Comparison of ENCODE assay signal across 8 cellular contexts in the genomic region with DNA sequence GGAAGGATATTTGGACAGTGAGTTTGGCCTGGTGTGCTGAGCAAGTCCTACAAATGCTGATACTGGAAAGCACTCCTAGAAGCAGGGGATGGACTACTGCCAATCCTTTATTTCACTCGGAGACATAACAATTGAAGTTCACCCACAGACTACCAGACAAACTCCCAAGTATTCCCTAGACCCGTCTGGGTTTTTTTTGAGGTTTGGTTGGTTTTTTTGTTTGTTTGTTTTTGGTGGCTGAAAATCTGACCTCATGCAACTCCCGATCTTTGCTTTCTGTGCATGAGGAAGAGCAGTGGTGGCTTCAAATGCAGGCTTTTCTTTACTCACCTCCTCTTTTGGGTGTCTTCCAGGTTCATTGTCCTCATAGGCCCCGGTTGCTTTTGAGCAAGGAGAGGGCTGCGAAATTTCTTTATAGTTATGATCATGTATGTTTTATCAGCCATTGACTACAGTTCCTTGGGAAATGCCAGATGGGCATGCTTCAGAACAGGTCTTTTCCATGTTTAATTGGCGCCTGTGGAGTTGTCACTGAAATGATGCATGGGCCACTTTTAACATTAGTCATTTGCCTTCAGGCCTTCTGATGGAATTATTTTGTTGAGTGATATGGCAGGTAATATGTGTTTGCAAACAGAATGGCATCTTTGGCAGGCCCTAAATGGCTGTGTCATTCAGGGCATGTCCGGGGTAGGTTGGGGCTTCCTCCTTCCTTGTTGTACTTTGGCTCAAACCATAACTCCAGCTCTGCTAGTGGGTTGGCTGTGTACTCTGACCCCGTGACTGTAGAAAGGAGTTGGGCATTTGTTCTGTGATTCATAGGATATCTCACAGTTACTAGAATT. TPM values are rescaled to one million over a fixed set of nuclear protein-coding genes. Genes with fewer than 3 reads are reported as not detected.
DNase-seq lines count a peak whose midpoint lies in the region; ATAC-seq and TF ChIP-seq lines count a peak whose summit lies in the region.

No MANE protein-coding gene starts in this region.

- peak overlapping the region; percentile 80 for H3K9ac ChIP-seq in BLaER1
- peak overlapping the region; percentile 75 for H3K9ac ChIP-seq in HCT116 (ENCODE audit: low read length)

- no peak for DNase-seq in HCT116 (ENCODE audit: low read depth, low spot score)
- no peak for DNase-seq in T-cell
- peak; percentile 42 for DNase-seq in kidney glomerular epithelial cell (lab: John Stamatoyannopoulos, UW)
- no peak for DNase-seq in HCEC 1CT
- DNase-seq in NCI-H1092 (lab: John Stamatoyannopoulos, UW), result no peak

- RAD21 ChIA-PET in HCT116 (lab: Charles Lee; ENCODE audit: low non-redundant PET in 1 of 2, low total read pairs in 2 of 2, uncharacterized antibody in 2 of 2, unreplicated experiment in 2 of 2), result no interaction called here

- no peak for TF ChIP-seq RAD21 in HCT116 (IDR thresholded peaks at IDR 0.05; ENCODE audit: low read depth)

- ATAC-seq in HCT116 (peak; percentile 13; the same call in 1 of the 2 replicates), T-cell (replicated peaks in 1 of 4) (no peak), HG02642 (IDR thresholded peaks at IDR 0.05; ENCODE audit: poor library complexity, unreplicated experiment) (no peak), HG02571 (IDR thresholded peaks at IDR 0.05; ENCODE audit: unreplicated experiment) (no peak)

- peak overlapping the region; percentile 77 to 98 for H3K27ac Mint-ChIP-seq in T-cell

- H2AFZ ChIP-seq in HCT116 (ENCODE audit: low read depth, low read length, poor library complexity, severe bottlenecking), result no peak overlapping the region

- peaks cover 8% of the 10 kb centered on the region for H3K36me3 Mint-ChIP-seq in T-cell

- CTCF ChIA-PET in HCT116 (lab: Charles Lee), result interaction anchor here (1.0 kb wide), 1 partner anchor 337 kb away, joined by 3 read pairs; no protein-coding TSS in a partner anchor
- CTCF ChIA-PET in T-cell (lab: Charles Lee), result interaction anchor here (0.7 to 1.1 kb wide), 4 partner anchors 12 to 41 kb away, joined by 3 to 4 read pairs (median 4); no protein-coding TSS in a partner anchor

- no peaks in the 10 kb centered on the region for H3K9me2 ChIP-seq in HCT116 (ENCODE audit: insufficient read depth)

- peaks cover 68% of the 10 kb centered on the region for H3K79me2 ChIP-seq in HCT116 (ENCODE audit: insufficient read depth, low read length)

- H3K36me3 ChIP-seq in BLaER1 (no peaks in the 10 kb centered on the region), HCT116 (ENCODE audit: control insufficient read depth in 1 of 2, insufficient read depth in 2 of 2, low read length in 2 of 2) (no peaks in the 10 kb centered on the region)

- TF ChIP-seq CTCF in HCT116 (IDR thresholded peaks at IDR 0.05 in 2 of 3, conservative IDR thresholded peaks at IDR 0.05 in 1 of 3; ENCODE audit: borderline replicate concordance in 1 of 3, insufficient read depth in 1 of 3, low read depth in 2 of 3, low read length in 2 of 3), result no peak

- no TSS peak for BruUV-seq in HCT116 (replicated peaks; lab: Mats Ljungman, UMichigan)

- POLR2A ChIA-PET in HCT116 (lab: Charles Lee) (interaction anchor here (1.0 kb wide), 1 partner anchor 17 kb away, joined by 3 read pairs; no protein-coding TSS in a partner anchor), T-cell (lab: Charles Lee) (interaction anchor here in 1 of 2 donors (0.5 kb wide), 2 partner anchors 30 to 814 kb away, joined by 3 read pairs; no protein-coding TSS in a partner anchor)

- H3K9me3 Mint-ChIP-seq in T-cell, result no peaks in the 10 kb centered on the region

- H3K27me3 ChIP-seq in BLaER1 (no peaks in the 10 kb centered on the region), HCT116 (ENCODE audit: insufficient read depth, low read length) (no peaks in the 10 kb centered on the region)

- TF ChIP-seq POLR2A in HCT116 (IDR thresholded peaks at IDR 0.05; ENCODE audit: borderline replicate concordance, extremely low read depth, insufficient read depth, insufficient read length), result no peak

- H4K20me1 ChIP-seq in BLaER1, result 0 out of 2 replicates have a peak, but pooled peaks cover 5% of the 10 kb centered on the region
- no peaks in the 10 kb centered on the region for H4K20me1 ChIP-seq in HCT116 (ENCODE audit: insufficient read depth)

- H3K4me2 ChIP-seq in BLaER1, result peak overlapping the region; percentile 94
- peak overlapping the region; percentile 94 for H3K4me2 ChIP-seq in HCT116 (ENCODE audit: low read length)

- H3K9me3 ChIP-seq in BLaER1, result no peaks in the 10 kb centered on the region
- H3K9me3 ChIP-seq in HCT116 (ENCODE audit: control insufficient read depth in 1 of 2, insufficient read depth in 1 of 2, low read depth in 1 of 2, low read length in 2 of 2), result no peaks in the 10 kb centered on the region

- intact Hi-C loops in HCT116 (cut with micrococcal nuclease), result no loop called here

- H3K4me3 Mint-ChIP-seq in T-cell, result peak overlapping the region; percentile 85 to 99 (median 98)

- peaks cover 32% of the 10 kb centered on the region for H3K4me1 ChIP-seq in BLaER1
- H3K4me1 ChIP-seq in HCT116 (ENCODE audit: control insufficient read depth in 1 of 2, insufficient read depth in 2 of 2, low read length in 2 of 2), result peaks cover 23 to 36% of the 10 kb centered on the region in 2 experiments

- H3K4me3 ChIP-seq in BLaER1 (peak overlapping the region; percentile 75), HCT116 (replicated peaks in 1 of 2; ENCODE audit: low read depth in 1 of 2, low read length in 2 of 2) (peak overlapping the region; percentile 74 to 81)

- no peaks in the 10 kb centered on the region for H3K27me3 Mint-ChIP-seq in T-cell

- H3K27ac ChIP-seq in BLaER1, result no peak overlapping the region
- peak overlapping the region; percentile 39 for H3K27ac ChIP-seq in HCT116 (ENCODE audit: low read depth, low read length)

- H3K4me1 Mint-ChIP-seq in T-cell, result peaks cover 77 to 96% (median 90%) of the 10 kb centered on the region in 3 donors

TF ChIP-seq in HCT116, 20 proteins besides CTCF, POLR2A, EP300 and RAD21:
- TF ChIP-seq POLR2AphosphoS5 (IDR thresholded peaks at IDR 0.05; ENCODE audit: low read depth, low read length) (peak; percentile 22; the same call in 1 of the 2 replicates), EGR1 (IDR thresholded peaks at IDR 0.05; ENCODE audit: low read depth) (no peak), JUND (IDR thresholded peaks at IDR 0.05) (peak; percentile 52), SRF (IDR thresholded peaks at IDR 0.05; ENCODE audit: low read depth) (no peak), MAX (IDR thresholded peaks at IDR 0.05) (peak; percentile 30; the same call in 1 of the 2 replicates), SIN3A (IDR thresholded peaks at IDR 0.05; ENCODE audit: low read depth) (peak; percentile 58; the same call in 1 of the 2 replicates), EZH2 (IDR thresholded peaks at IDR 0.05) (no peak), YY1 (IDR thresholded peaks at IDR 0.05; ENCODE audit: extremely low read depth, insufficient replicate concordance, low read depth, low read length) (peak; percentile 33), FOSL1 (IDR thresholded peaks at IDR 0.05; ENCODE audit: low read depth) (peak; percentile 45; the same call in 1 of the 2 replicates), CBX3 (IDR thresholded peaks at IDR 0.05; ENCODE audit: low read depth) (no peak), SP1 (IDR thresholded peaks at IDR 0.05; ENCODE audit: low read depth) (peak; percentile 50)
- TF ChIP-seq, protein P1, sequence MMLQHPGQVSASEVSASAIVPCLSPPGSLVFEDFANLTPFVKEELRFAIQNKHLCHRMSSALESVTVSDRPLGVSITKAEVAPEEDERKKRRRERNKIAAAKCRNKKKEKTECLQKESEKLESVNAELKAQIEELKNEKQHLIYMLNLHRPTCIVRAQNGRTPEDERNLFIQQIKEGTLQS (IDR thresholded peaks at IDR 0.05), result no peak
- TF ChIP-seq, protein P2, sequence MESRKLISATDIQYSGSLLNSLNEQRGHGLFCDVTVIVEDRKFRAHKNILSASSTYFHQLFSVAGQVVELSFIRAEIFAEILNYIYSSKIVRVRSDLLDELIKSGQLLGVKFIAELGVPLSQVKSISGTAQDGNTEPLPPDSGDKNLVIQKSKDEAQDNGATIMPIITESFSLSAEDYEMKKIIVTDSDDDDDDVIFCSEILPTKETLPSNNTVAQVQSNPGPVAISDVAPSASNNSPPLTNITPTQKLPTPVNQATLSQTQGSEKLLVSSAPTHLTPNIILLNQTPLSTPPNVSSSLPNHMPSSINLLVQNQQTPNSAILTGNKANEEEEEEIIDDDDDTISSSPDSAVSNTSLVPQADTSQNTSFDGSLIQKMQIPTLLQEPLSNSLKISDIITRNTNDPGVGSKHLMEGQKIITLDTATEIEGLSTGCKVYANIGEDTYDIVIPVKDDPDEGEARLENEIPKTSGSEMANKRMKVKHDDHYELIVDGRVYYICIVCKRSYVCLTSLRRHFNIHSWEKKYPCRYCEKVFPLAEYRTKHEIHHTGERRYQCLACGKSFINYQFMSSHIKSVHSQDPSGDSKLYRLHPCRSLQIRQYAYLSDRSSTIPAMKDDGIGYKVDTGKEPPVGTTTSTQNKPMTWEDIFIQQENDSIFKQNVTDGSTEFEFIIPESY (IDR thresholded peaks at IDR 0.05; ENCODE audit: extremely low read depth, insufficient replicate concordance, low read length), result no peak

RNA-seq across cellular contexts. Expression of gene PLCXD2, which starts 1.9 kb away (rescaled TPM):
- total RNA-seq in HCT116 (2021; ENCODE audit: unreplicated experiment) (13.9 TPM), T-cell (10 to 100 TPM in 3 of 5 donors, 1 to 10 TPM in 2; 8.5 to 24.9 (median 10.5) TPM)
- 4.4 and 4.8 TPM in 2 replicates for polyA plus RNA-seq in HCT116 (2012)
